In genomic region chr10:86399514-86399878, GRCh38 we compare ENCODE assay signal across 8 cellular contexts. TPM values are rescaled to one million over a fixed set of nuclear protein-coding genes. Genes with fewer than 3 reads are reported as not detected.
DNase-seq lines count a peak whose midpoint lies in the region; ATAC-seq and TF ChIP-seq lines count a peak whose summit lies in the region.

No MANE protein-coding gene starts in this region.

- H4K91ac ChIP-seq in neuronal stem cell (ENCODE audit: low read depth, low read length, poor library complexity) = no peak overlapping the region

- H3K27me3 Mint-ChIP-seq in CD14-positive monocyte (ENCODE audit: low read depth in 3 of 3) = peaks cover 42 to 64% (median 50%) of the 10 kb centered on the region in 3 donors

- H3K4ac ChIP-seq in neuronal stem cell (ENCODE audit: low read length) = no peak overlapping the region

- H3K4me1 Mint-ChIP-seq in CD14-positive monocyte = peaks cover 23% of the 10 kb centered on the region

- H3K36me3 ChIP-seq in MG63 (no peaks in the 10 kb centered on the region), neuronal stem cell (replicated peaks in 1 of 2; ENCODE audit: control insufficient read depth in 2 of 2, insufficient read depth in 2 of 2, low read length in 2 of 2) (no peaks in the 10 kb centered on the region), mucosa of descending colon (ENCODE audit: low read depth) (no peaks in the 10 kb centered on the region)

- intact Hi-C loops in CD14-positive monocyte (cut with micrococcal nuclease) (no loop called here), mucosa of descending colon (cut with DNase I, micrococcal nuclease) (loop anchor here in 1 of 2 donors (10.0 kb wide), 1 partner anchor 185 kb away; no protein-coding TSS in a partner anchor)

- H3K79me1 ChIP-seq in neuronal stem cell (ENCODE audit: low read depth, low read length) = no peaks in the 10 kb centered on the region

- no CpG with 5 or more reads among the region's 9 CpGs for WGBS in neuronal stem cell (ENCODE audit: extremely low coverage in 2 of 2, insufficient read length in 2 of 2, insufficient replicate concordance in 1 of 2), 2 donors

- H2BK120ac ChIP-seq in neuronal stem cell (ENCODE audit: low read depth, low read length) = no peak overlapping the region

- no peak overlapping the region for H3K23ac ChIP-seq in neuronal stem cell (ENCODE audit: low read depth, low read length, poor library complexity)

- H2AK5ac ChIP-seq in neuronal stem cell (ENCODE audit: low read depth, low read length) = no peak overlapping the region

- no peak for ATAC-seq in mucosa of descending colon
- no peak for ATAC-seq in GM19397 (IDR thresholded peaks at IDR 0.05; ENCODE audit: unreplicated experiment)

- H3K4me3 Mint-ChIP-seq in CD14-positive monocyte = peak overlapping the region; percentile 81 to 89

- no peak overlapping the region for H3K14ac ChIP-seq in neuronal stem cell (ENCODE audit: low read length)

- no peaks in the 10 kb centered on the region for H3K9me3 ChIP-seq in MG63
- no peaks in the 10 kb centered on the region for H3K9me3 ChIP-seq in neuronal stem cell (replicated peaks in 1 of 2; ENCODE audit: control insufficient read depth in 2 of 2, insufficient read depth in 1 of 2, low read depth in 1 of 2, low read length in 2 of 2)
- no peaks in the 10 kb centered on the region for H3K9me3 ChIP-seq in mucosa of descending colon

- H3K27ac ChIP-seq in cingulate gyrus (ENCODE audit: low read depth, low read length) (peak overlapping the region; percentile 41), neuronal stem cell (replicated peaks; ENCODE audit: low read length) (no peak overlapping the region)

- TF ChIP-seq CTCF in CD14-positive monocyte (IDR thresholded peaks at IDR 0.05) (no peak), mucosa of descending colon (IDR thresholded peaks at IDR 0.05) (no peak)

- H3K27ac Mint-ChIP-seq in CD14-positive monocyte = no peak overlapping the region

- no peak overlapping the region for H3K18ac ChIP-seq in neuronal stem cell (ENCODE audit: low read length)

- no peak overlapping the region for H2BK5ac ChIP-seq in neuronal stem cell (ENCODE audit: low read length)

- H3K36me3 Mint-ChIP-seq in CD14-positive monocyte = peaks cover 0 to 6% of the 10 kb centered on the region in 2 donors

- H3K4me3 ChIP-seq in MG63 (peak overlapping the region; percentile 58), neuronal stem cell (ENCODE audit: low read length in 2 of 2) (no peak overlapping the region), mucosa of descending colon (no peak overlapping the region)

- no peak overlapping the region for H4K8ac ChIP-seq in neuronal stem cell (ENCODE audit: low read depth, low read length)

- H3K9me3 Mint-ChIP-seq in CD14-positive monocyte = peaks cover 0 to 14% (median 4%) of the 10 kb centered on the region in 7 donors

- H3K27me3 ChIP-seq in MG63 (no peaks in the 10 kb centered on the region), neuronal stem cell (ENCODE audit: control insufficient read depth in 3 of 3, insufficient read depth in 3 of 3, low read depth in 1 of 3, low read length in 3 of 3) (peaks cover 13 to 65% (median 32%) of the 10 kb centered on the region in 3 experiments)

- peak overlapping the region; percentile 100 for H2AFZ ChIP-seq in neuronal stem cell (ENCODE audit: low read length)

- no peak overlapping the region for H2BK12ac ChIP-seq in neuronal stem cell (ENCODE audit: low read length)

- no peak overlapping the region for H3K4me2 ChIP-seq in neuronal stem cell (ENCODE audit: insufficient read depth, low read length, poor library complexity, severe bottlenecking)

- DNase-seq in CD14-positive monocyte (ENCODE audit: low spot score) (no peak), MG63 (no peak), neuronal stem cell (ENCODE audit: low spot score) (no peak), COR-L47 (lab: John Stamatoyannopoulos, UW) (no peak), mucosa of descending colon (no peak), COLO829 (ENCODE audit: low spot score) (no peak)

- H3K4me1 ChIP-seq in neuronal stem cell (ENCODE audit: control insufficient read depth in 2 of 2, insufficient read depth in 1 of 2, low read depth in 1 of 2, low read length in 2 of 2) (peaks cover 7 to 9% of the 10 kb centered on the region in 2 donors), mucosa of descending colon (ENCODE audit: low read depth) (peaks cover 15% of the 10 kb centered on the region)

- no peak overlapping the region for H3K9ac ChIP-seq in neuronal stem cell (ENCODE audit: low read depth, low read length, poor library complexity)

- no peak overlapping the region for H2BK15ac ChIP-seq in neuronal stem cell (ENCODE audit: low read length)

RNA-seq across cellular contexts. Expression of gene GRID1, which starts 32.9 kb away (rescaled TPM):
- not detected for polyA plus RNA-seq in CD14-positive monocyte
- 0.10 and 0.15 TPM in 2 replicates for total RNA-seq in MG63 (2014; rRNA removed; shearing (Covaris generic); ENCODE audit: low replicate concordance)
- 0.70 TPM for polyA plus RNA-seq in neuronal stem cell (2013, experiment 1 of 2)
- 0.89 TPM for polyA plus RNA-seq in neuronal stem cell (2013, experiment 2 of 2)
- total RNA-seq in mucosa of descending colon = 1 to 10 TPM in 1 of 3 donors, under 1 TPM in 2; 0.61 to 1.9 (median 0.87) TPM
